Comparison of ENCODE assay signal across 9 cellular contexts in genomic region chr4:68375667-68376559, GRCh38. TPM values are rescaled to one million over a fixed set of nuclear protein-coding genes. Genes with fewer than 3 reads are reported as not detected.
DNase-seq lines count a peak whose midpoint lies in the region; ATAC-seq and TF ChIP-seq lines count a peak whose summit lies in the region.
"Had no signal": no experiment of that assay in that cellular context is flagged by ENCODE, and none has a peak within 500 bp of the region (broad histone marks: within the 10 kb centered on the region; RNA-seq: fewer than 3 reads in every experiment).

No MANE protein-coding gene starts in this region.

- TF ChIP-seq CTCF in foreskin fibroblast (IDR thresholded peaks at IDR 0.05; ENCODE audit: low read depth, low read length): peak; percentile 92

- peak; percentile 77 for ATAC-seq in GM21423 (IDR thresholded peaks at IDR 0.05; ENCODE audit: unreplicated experiment)

- DNase-seq in Daoy (ENCODE audit: low read depth): peak; percentile 30
- peak; percentile 31 for DNase-seq in HS-27A (ENCODE audit: low read depth)
- DNase-seq in RKO (ENCODE audit: low spot score): peak; percentile 76
- DNase-seq in activated gamma-delta T cell treated with anti-CD3 and anti-CD28 coated beads, Interleukin-2, amount 50 U/mL, for 16 hours (ENCODE audit: low read depth): peak; percentile 24
- DNase-seq in foreskin fibroblast: peak; percentile 47 to 82
- peak; percentile 41 for DNase-seq in occipital lobe (lab: John Stamatoyannopoulos, UW)
- DNase-seq in T1000 (lab: John Stamatoyannopoulos, UW): no peak

- H3K4me3 ChIP-seq in foreskin fibroblast (ENCODE audit: low read depth in 1 of 2, low read length in 2 of 2): peak overlapping the region in 1 of 2 donors; percentile 32
- H3K4me3 ChIP-seq: skin epidermis had no signal

RNA-seq across cellular contexts. Expression of gene YTHDC1, which starts 26.0 kb away (rescaled TPM):
- total RNA-seq in Daoy (2014; rRNA removed; shearing (Covaris generic)): 35.0 and 37.5 TPM in 2 replicates
- total RNA-seq in occipital lobe: 103 TPM
